9 cellular contexts compared by ENCODE assay signal in genomic region chr7:35646289-35647033, GRCh38. TPM values are rescaled to one million over a fixed set of nuclear protein-coding genes. Genes with fewer than 3 reads are reported as not detected.
DNase-seq lines count a peak whose midpoint lies in the region; ATAC-seq lines count a peak whose summit lies in the region.
"Had no signal": no experiment of that assay in that cellular context is flagged by ENCODE, and none has a peak within 500 bp of the region (broad histone marks: within the 10 kb centered on the region; RNA-seq: fewer than 3 reads in every experiment).

No MANE protein-coding gene starts in this region.

- peaks cover 71% of the 10 kb centered on the region for H3K4me1 Mint-ChIP-seq in stimulated activated naive CD8-positive, alpha-beta T cell treated with anti-CD3 and anti-CD28 coated beads, Interleukin-15, Interleukin-2, amounts not matched to agents 100 ng/mL and 50 ng/mL, for 24 hours (ENCODE audit: low read depth)
- peaks cover 82% of the 10 kb centered on the region for H3K4me1 Mint-ChIP-seq in central memory CD8-positive, alpha-beta T cell

- no peaks in the 10 kb centered on the region for H3K27me3 ChIP-seq in effector memory CD4-positive, alpha-beta T cell (replicated peaks; ENCODE audit: control insufficient read depth, insufficient read depth, low read length, poor library complexity, severe bottlenecking)

- H3K27me3 Mint-ChIP-seq in stimulated activated naive CD8-positive, alpha-beta T cell treated with anti-CD3 and anti-CD28 coated beads, Interleukin-15, Interleukin-2, amounts not matched to agents 100 ng/mL and 50 ng/mL, for 24 hours, result no peaks in the 10 kb centered on the region
- no peaks in the 10 kb centered on the region for H3K27me3 Mint-ChIP-seq in central memory CD8-positive, alpha-beta T cell

- H3K36me3 Mint-ChIP-seq in stimulated activated naive CD8-positive, alpha-beta T cell treated with anti-CD3 and anti-CD28 coated beads, Interleukin-15, Interleukin-2, amounts not matched to agents 100 ng/mL and 50 ng/mL, for 24 hours (ENCODE audit: low read depth), result peaks cover 26% of the 10 kb centered on the region
- H3K36me3 Mint-ChIP-seq in central memory CD8-positive, alpha-beta T cell (ENCODE audit: insufficient read depth), result peaks cover 33% of the 10 kb centered on the region

- no peak overlapping the region for H3K4me3 ChIP-seq in effector memory CD4-positive, alpha-beta T cell (ENCODE audit: insufficient read depth, low read depth, low read length, poor library complexity, severe bottlenecking)
- H3K4me3 ChIP-seq: HAP-1 had no signal

- peak overlapping the region; percentile 66 for H3K27ac Mint-ChIP-seq in stimulated activated naive CD8-positive, alpha-beta T cell treated with anti-CD3 and anti-CD28 coated beads, Interleukin-15, Interleukin-2, amounts not matched to agents 100 ng/mL and 50 ng/mL, for 24 hours
- peak overlapping the region; percentile 64 for H3K27ac Mint-ChIP-seq in central memory CD8-positive, alpha-beta T cell (ENCODE audit: low read depth)

- H3K4me3 Mint-ChIP-seq in stimulated activated naive CD8-positive, alpha-beta T cell treated with anti-CD3 and anti-CD28 coated beads, Interleukin-15, Interleukin-2, amounts not matched to agents 100 ng/mL and 50 ng/mL, for 24 hours, result peak overlapping the region; percentile 38
- peak overlapping the region; percentile 48 for H3K4me3 Mint-ChIP-seq in central memory CD8-positive, alpha-beta T cell

- no peaks in the 10 kb centered on the region for H3K9me3 Mint-ChIP-seq in stimulated activated naive CD8-positive, alpha-beta T cell treated with anti-CD3 and anti-CD28 coated beads, Interleukin-15, Interleukin-2, amounts not matched to agents 100 ng/mL and 50 ng/mL, for 24 hours
- no peaks in the 10 kb centered on the region for H3K9me3 Mint-ChIP-seq in central memory CD8-positive, alpha-beta T cell

- no peak for DNase-seq in stimulated activated naive CD8-positive, alpha-beta T cell treated with anti-CD3 and anti-CD28 coated beads, Interleukin-15, Interleukin-2, amounts not matched to agents 100 U/mL and 50 U/mL, for 24 hours
- DNase-seq in central memory CD8-positive, alpha-beta T cell (ENCODE audit: low spot score in 2 of 2), result no peak
- DNase-seq in myocyte (ENCODE audit: low read depth), result peak; percentile 59
- no peak for DNase-seq in effector memory CD4-positive, alpha-beta T cell

- ATAC-seq in stimulated activated naive CD8-positive, alpha-beta T cell treated with anti-CD3 and anti-CD28 coated beads, Interleukin-15, Interleukin-2, amounts not matched to agents 100 U/mL and 50 U/mL, for 24 hours, result no peak
- ATAC-seq in central memory CD8-positive, alpha-beta T cell (replicated peaks; ENCODE audit: extremely low read depth, poor library complexity, severe bottlenecking), result no peak
- no peak for ATAC-seq in HG03520 (IDR thresholded peaks at IDR 0.05; ENCODE audit: unreplicated experiment)
- ATAC-seq in HG02571 (IDR thresholded peaks at IDR 0.05; ENCODE audit: unreplicated experiment), result no peak
- ATAC-seq in GM21390 (IDR thresholded peaks at IDR 0.05; ENCODE audit: unreplicated experiment), result no peak

- peaks cover 20% of the 10 kb centered on the region for H3K4me1 ChIP-seq in effector memory CD4-positive, alpha-beta T cell (ENCODE audit: control insufficient read depth, insufficient read depth, low read length, poor library complexity, severe bottlenecking)

- H3K9me3 ChIP-seq in effector memory CD4-positive, alpha-beta T cell (ENCODE audit: control insufficient read depth, low read length), result no peaks in the 10 kb centered on the region
- H3K9me3 ChIP-seq: HAP-1 had no signal

- no peak overlapping the region for H3K27ac ChIP-seq in effector memory CD4-positive, alpha-beta T cell (ENCODE audit: insufficient read depth, low read length, poor library complexity, severe bottlenecking)

- peaks cover 7% of the 10 kb centered on the region for H3K36me3 ChIP-seq in effector memory CD4-positive, alpha-beta T cell (ENCODE audit: control insufficient read depth, insufficient read depth, low read length)
- H3K36me3 ChIP-seq: HAP-1 had no signal

RNA-seq across cellular contexts. Expression of gene HERPUD2, which starts 48.5 kb away (rescaled TPM):
- 24.6 and 25.2 TPM in 2 replicates for total RNA-seq in myocyte
- polyA plus RNA-seq in myocyte (2012), result 24.2 TPM
